ENCODE assay signal across 14 cellular contexts in the genomic region with DNA sequence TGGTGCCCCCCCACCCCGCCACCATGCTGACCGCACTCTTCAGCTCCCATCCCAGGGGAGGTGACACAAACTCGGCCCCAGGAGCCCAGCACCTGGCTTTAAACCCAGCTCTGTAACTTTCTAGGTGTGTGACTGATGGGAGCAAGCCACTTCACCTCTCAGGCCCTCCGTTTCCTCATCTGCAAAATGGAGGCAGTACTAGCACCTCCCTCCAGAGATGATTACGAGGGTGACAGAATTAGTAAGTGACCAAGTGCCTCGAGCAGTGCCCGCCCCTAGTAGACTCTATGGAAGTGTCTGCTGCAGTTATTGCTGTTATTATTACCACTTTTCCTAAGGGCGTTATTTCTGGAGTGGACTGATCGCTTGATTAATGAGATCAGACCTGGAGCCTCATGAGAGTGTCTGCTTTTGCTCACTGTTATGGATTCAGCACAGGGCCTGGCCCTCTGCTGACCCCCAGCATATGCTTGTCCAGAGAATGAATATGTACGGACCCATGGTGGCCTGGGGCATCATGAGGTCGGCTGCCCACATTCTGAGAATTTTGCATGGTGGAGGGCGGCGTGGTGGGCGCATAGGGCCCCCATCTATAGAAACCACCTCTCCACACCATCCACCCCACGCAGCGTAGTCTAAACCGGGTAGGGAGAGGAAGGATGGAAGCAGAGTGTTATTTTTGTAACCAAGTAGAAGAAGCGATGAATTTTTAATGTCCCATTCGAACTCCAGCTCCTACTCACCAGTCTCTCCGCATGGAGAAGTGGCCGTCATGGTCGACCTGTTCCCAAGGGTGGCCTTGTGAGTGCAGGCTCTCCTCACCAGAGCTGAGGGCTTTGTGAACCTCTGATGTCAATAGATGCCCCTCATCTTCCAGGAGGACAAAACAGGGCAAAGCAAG. TPM values are rescaled to one million over a fixed set of nuclear protein-coding genes. Genes with fewer than 3 reads are reported as not detected.
DNase-seq lines count a peak whose midpoint lies in the region; ATAC-seq and TF ChIP-seq lines count a peak whose summit lies in the region.
"Had no signal": no experiment of that assay in that cellular context is flagged by ENCODE, and none has a peak within 500 bp of the region (broad histone marks: within the 10 kb centered on the region; RNA-seq: fewer than 3 reads in every experiment).

No MANE protein-coding gene starts in this region.

- H3K4me1 ChIP-seq in HUES6 (ENCODE audit: control insufficient read depth, insufficient read depth, low read length) (peaks cover 66% of the 10 kb centered on the region), stomach smooth muscle (ENCODE audit: control insufficient read depth, insufficient read depth, low read length) (peaks cover 92% of the 10 kb centered on the region)

- H3K4me3 ChIP-seq in HUES6 (ENCODE audit: low read depth, low read length) (no peak overlapping the region), stomach smooth muscle (ENCODE audit: low read length in 2 of 2) (peak overlapping the region in 1 of 2 donors; percentile 8)
- H3K4me3 ChIP-seq: HAP-1 had no signal

- H3K27ac Mint-ChIP-seq in brain (peak overlapping the region in 4 of 5 experiments; percentile 70 to 91 (median 88)), memory B cell (peak overlapping the region; percentile 88)

- 0 out of 2 replicates have a peak overlapping the region, but pooled peaks have one; percentile 6 for H3K27ac ChIP-seq in HUES6 (ENCODE audit: low read depth, low read length)
- peak overlapping the region; percentile 86 for H3K27ac ChIP-seq in stomach smooth muscle (ENCODE audit: low read length)

- H3K9me3 Mint-ChIP-seq in brain (no peaks in the 10 kb centered on the region), memory B cell (no peaks in the 10 kb centered on the region)

- H3K9me3 ChIP-seq in HUES6 (ENCODE audit: control insufficient read depth, insufficient read depth, low read depth, low read length) (no peaks in the 10 kb centered on the region), stomach smooth muscle (ENCODE audit: control insufficient read depth in 2 of 2, low read length in 2 of 2) (no peaks in the 10 kb centered on the region)
- H3K9me3 ChIP-seq: HAP-1 had no signal

- H3K27me3 ChIP-seq in HUES6 (ENCODE audit: control insufficient read depth, insufficient read depth, low read length), result no peaks in the 10 kb centered on the region
- no peaks in the 10 kb centered on the region for H3K27me3 ChIP-seq in stomach smooth muscle (ENCODE audit: control insufficient read depth in 1 of 2, insufficient read depth in 2 of 2, low read length in 2 of 2)

- TF ChIP-seq CTCF in brain (conservative IDR thresholded peaks at IDR 0.05), result no peak

- peaks cover 78% of the 10 kb centered on the region for H3K4me1 Mint-ChIP-seq in brain
- H3K4me1 Mint-ChIP-seq in memory B cell, result peaks cover 51% of the 10 kb centered on the region

- H3K36me3 ChIP-seq in HUES6 (ENCODE audit: control insufficient read depth, insufficient read depth, low read length), result peaks cover 63% of the 10 kb centered on the region
- H3K36me3 ChIP-seq in stomach smooth muscle (ENCODE audit: control insufficient read depth in 2 of 2, insufficient read depth in 2 of 2, low read length in 2 of 2), result peaks cover 0 to 15% of the 10 kb centered on the region in 2 donors

- H3K36me3 Mint-ChIP-seq in brain, result peaks cover 34% of the 10 kb centered on the region
- H3K36me3 Mint-ChIP-seq in memory B cell, result no peaks in the 10 kb centered on the region

- ATAC-seq in memory B cell (ENCODE audit: low read depth) (peak; percentile 21), HG03460 (IDR thresholded peaks at IDR 0.05; ENCODE audit: unreplicated experiment) (no peak), HG02610 (IDR thresholded peaks at IDR 0.05; ENCODE audit: unreplicated experiment) (no peak)

- H3K4me3 Mint-ChIP-seq in brain (no peak overlapping the region), memory B cell (peak overlapping the region; percentile 80)

- H3K9ac ChIP-seq in HUES6 (ENCODE audit: low read length) (no peak overlapping the region), stomach smooth muscle (ENCODE audit: low read length in 2 of 2) (peak overlapping the region in 1 of 2 donors; percentile 5)

- H3K27me3 Mint-ChIP-seq in brain, result no peaks in the 10 kb centered on the region
- no peaks in the 10 kb centered on the region for H3K27me3 Mint-ChIP-seq in memory B cell

- DNase-seq in memory B cell (ENCODE audit: low spot score in 2 of 2) (no peak), DMS153 (lab: John Stamatoyannopoulos, UW) (no peak)
- DNase-seq: activated CD8-positive, alpha-beta memory T cell treated with anti-CD3 and anti-CD28 coated beads for 24 hours; central memory CD4-positive, alpha-beta T cell; DND-41; hippocampal formation; NCI-H2081; stimulated activated CD8-positive, alpha-beta memory T cell treated with anti-CD3 and anti-CD28 coated beads, Interleukin-4, amount 100 ng/mL, for 48 hours had no signal

RNA-seq across cellular contexts. Expression of gene CAPN12, which starts 48.2 kb away (rescaled TPM):
- polyA plus RNA-seq in brain (ENCODE audit: insufficient read depth, low read depth, low replicate concordance), result 0.44 TPM

RNA-seq across cellular contexts. Expression of gene ACTN4, which starts 48.6 kb away (rescaled TPM):
- 379 TPM for polyA plus RNA-seq in brain (ENCODE audit: insufficient read depth, low read depth, low replicate concordance)
